Comparison of ENCODE assay signal across 25 cellular contexts in genomic region chr22:38189104-38189503, GRCh38. TPM values are rescaled to one million over a fixed set of nuclear protein-coding genes. Genes with fewer than 3 reads are reported as not detected.
A peak's percentile ranks its signal among the peaks of the same experiment; 100 is the strongest.
DNase-seq lines count a peak whose midpoint lies in the region; ATAC-seq, FAIRE-seq and TF ChIP-seq lines count a peak whose summit lies in the region.
"Had no signal": no experiment of that assay in that cellular context is flagged by ENCODE, and none has a peak within 500 bp of the region (broad histone marks: within the 10 kb centered on the region; RNA-seq: fewer than 3 reads in every experiment).

No MANE protein-coding gene starts in this region.

- no peak overlapping the region for H3K27ac Mint-ChIP-seq in astrocyte (ENCODE audit: unreplicated experiment)
- H3K27ac Mint-ChIP-seq in neural progenitor cell: no peak overlapping the region
- H3K27ac Mint-ChIP-seq: B cell; CD4-positive, alpha-beta memory T cell; CD4-positive, CD25-positive, alpha-beta regulatory T cell; CD8-positive, alpha-beta memory T cell had no signal

- H3K27me3 Mint-ChIP-seq in astrocyte (ENCODE audit: low read depth, unreplicated experiment) (peaks cover 3% of the 10 kb centered on the region), neural progenitor cell (ENCODE audit: insufficient read depth, low read depth) (peaks cover 4% of the 10 kb centered on the region)
- H3K27me3 Mint-ChIP-seq: CD4-positive, alpha-beta memory T cell had no signal

- FAIRE-seq in HepG2 (lab: Jason Lieb, UNC) (no peak), astrocyte (lab: Jason Lieb, UNC) (peak; percentile 9), bronchial epithelial cell (lab: Jason Lieb, UNC) (peak; percentile 47)
- FAIRE-seq: A549, GM12892, GM18507 had no signal

- no peak overlapping the region for H2AFZ ChIP-seq in HepG2 (ENCODE audit: low read length)
- H2AFZ ChIP-seq in astrocyte (ENCODE audit: low read depth, low read length): no peak overlapping the region
- no peak overlapping the region for H2AFZ ChIP-seq in neural progenitor cell (replicated peaks)

- DNase-seq in HepG2 (ENCODE audit: low spot score): no peak
- no peak for DNase-seq in right lobe of liver
- DNase-seq in astrocyte (ENCODE audit: low read depth): no peak
- DNase-seq in bronchial epithelial cell (ENCODE audit: low read depth): no peak
- DNase-seq in UCSD-AML1 (lab: John Stamatoyannopoulos, UW; ENCODE audit: unreplicated experiment): no peak
- no peak for DNase-seq in neural progenitor cell (ENCODE audit: low spot score)
- DNase-seq in NCI-H187 (lab: John Stamatoyannopoulos, UW): no peak
- DNase-seq: AML-193; CD4-positive, alpha-beta memory T cell; CD4-positive, CD25-positive, alpha-beta regulatory T cell; CD8-positive, alpha-beta memory T cell; COR-L47; DMS 273 treated with DMSO at 0.1 percent for 48 hours; DMS153; DMS53; DMS79; DND-41; EL; GDM1 had no signal

- H3K4me2 ChIP-seq in HepG2 (ENCODE audit: low read depth, low read length): no peak overlapping the region
- H3K4me2 ChIP-seq in astrocyte (ENCODE audit: low read length): no peak overlapping the region
- no peak overlapping the region for H3K4me2 ChIP-seq in neural progenitor cell
- H3K4me2 ChIP-seq: A549; BLaER1 treated with 17β-estradiol and CSF1 and Interleukin-3, amounts not matched to agents 10 nM and 100 nM had no signal

- BruUV-seq in HepG2 (replicated peaks; lab: Mats Ljungman, UMichigan): no TSS peak

- H3K36me3 Mint-ChIP-seq in astrocyte (ENCODE audit: low read depth, unreplicated experiment): no peaks in the 10 kb centered on the region
- no peaks in the 10 kb centered on the region for H3K36me3 Mint-ChIP-seq in neural progenitor cell
- H3K36me3 Mint-ChIP-seq: CD4-positive, alpha-beta memory T cell; CD4-positive, CD25-positive, alpha-beta regulatory T cell; CD8-positive, alpha-beta memory T cell had no signal

- H3K79me2 ChIP-seq in HepG2 (ENCODE audit: insufficient read depth, low read length): no peaks in the 10 kb centered on the region
- no peaks in the 10 kb centered on the region for H3K79me2 ChIP-seq in astrocyte (ENCODE audit: insufficient read depth, low read length)
- no peaks in the 10 kb centered on the region for H3K79me2 ChIP-seq in neural progenitor cell (ENCODE audit: low read depth)

- POLR2A ChIA-PET in HepG2 (lab: Yijun Ruan, JAX): no interaction called here

- WGBS in HepG2 (ENCODE audit: low lambda C conversion rate): 75% methylated on average over 3 of the region's 3 CpGs
- WGBS in right lobe of liver (ENCODE audit: insufficient coverage, low coverage, low lambda C conversion rate, missing lambda C conversion rate): 63% methylated on average over 3 of the region's 3 CpGs

- H3K4me1 ChIP-seq in HepG2 (ENCODE audit: insufficient read depth, low read length): peaks cover 59% of the 10 kb centered on the region
- peaks cover 0 to 63% (median 26%) of the 10 kb centered on the region in 4 donors for H3K4me1 ChIP-seq in right lobe of liver
- peaks cover 5% of the 10 kb centered on the region for H3K4me1 ChIP-seq in astrocyte (ENCODE audit: insufficient read depth, low read length)
- peaks cover 6% of the 10 kb centered on the region for H3K4me1 ChIP-seq in neural progenitor cell

- H3K27me3 ChIP-seq in HepG2 (ENCODE audit: control insufficient read depth in 1 of 2, insufficient read depth in 2 of 2, low read length in 2 of 2): no peaks in the 10 kb centered on the region
- H3K27me3 ChIP-seq in right lobe of liver: no peaks in the 10 kb centered on the region
- no peaks in the 10 kb centered on the region for H3K27me3 ChIP-seq in astrocyte (ENCODE audit: insufficient read depth, low read length)
- peaks cover 3% of the 10 kb centered on the region for H3K27me3 ChIP-seq in bronchial epithelial cell (ENCODE audit: control insufficient read depth, insufficient read depth, low read length)
- H3K27me3 ChIP-seq in neural progenitor cell: no peaks in the 10 kb centered on the region
- H3K27me3 ChIP-seq: BLaER1 treated with 17β-estradiol and CSF1 and Interleukin-3, amounts not matched to agents 10 nM and 100 nM had no signal

- H3K27ac ChIP-seq in HepG2 (ENCODE audit: extremely low read length, insufficient read depth, low read length) (no peak overlapping the region), right lobe of liver (no peak overlapping the region), astrocyte (ENCODE audit: low read depth, low read length) (no peak overlapping the region), neural progenitor cell (no peak overlapping the region)
- H3K27ac ChIP-seq: 22Rv1; A549; BLaER1 treated with 17β-estradiol and CSF1 and Interleukin-3, amounts not matched to agents 10 nM and 100 nM had no signal

- intact Hi-C loops in HepG2 (cut with micrococcal nuclease; ENCODE audit: unreplicated experiment) (no loop called here), right lobe of liver (cut with DNase I) (no loop called here)

- CTCF ChIA-PET in HepG2 (lab: Yijun Ruan, JAX; ENCODE audit: low intra/inter-chr PET ratio, low total read pairs): no interaction called here

- H4K20me1 ChIP-seq in HepG2 (ENCODE audit: insufficient read depth, low read length): no peaks in the 10 kb centered on the region
- H4K20me1 ChIP-seq in astrocyte (ENCODE audit: insufficient read depth, low read length): no peaks in the 10 kb centered on the region
- H4K20me1 ChIP-seq in neural progenitor cell (ENCODE audit: low read depth): no peaks in the 10 kb centered on the region
- H4K20me1 ChIP-seq: BLaER1 treated with 17β-estradiol and CSF1 and Interleukin-3, amounts not matched to agents 10 nM and 100 nM had no signal

- H3K4me1 Mint-ChIP-seq in astrocyte (ENCODE audit: low read depth, unreplicated experiment) (peaks cover 4% of the 10 kb centered on the region), neural progenitor cell (peaks cover 18% of the 10 kb centered on the region)
- H3K4me1 Mint-ChIP-seq: B cell; CD8-positive, alpha-beta memory T cell had no signal

- H3K4me3 Mint-ChIP-seq in astrocyte (ENCODE audit: unreplicated experiment) (no peak overlapping the region), neural progenitor cell (no peak overlapping the region)
- H3K4me3 Mint-ChIP-seq: B cell; CD4-positive, alpha-beta memory T cell; CD8-positive, alpha-beta memory T cell had no signal

- H3K4me3 ChIP-seq in HepG2 (replicated peaks in 1 of 3; ENCODE audit: insufficient read depth in 1 of 3, low read depth in 2 of 3, low read length in 3 of 3) (no peak overlapping the region), right lobe of liver (no peak overlapping the region), astrocyte (ENCODE audit: insufficient read depth, low read depth, low read length) (no peak overlapping the region), bronchial epithelial cell (ENCODE audit: low read depth, low read length) (no peak overlapping the region), neural progenitor cell (no peak overlapping the region)
- H3K4me3 ChIP-seq: A549; BLaER1 treated with 17β-estradiol and CSF1 and Interleukin-3, amounts not matched to agents 10 nM and 100 nM had no signal

- in situ Hi-C loops in HepG2 (cut with HindIII; ENCODE audit: extremely low pct_ligation_motif_present, low pct_unique_long_range_greater_than_20kb): no loop called here

- H3K9ac ChIP-seq in HepG2 (ENCODE audit: insufficient read depth, low read depth, low read length): no peak overlapping the region
- H3K9ac ChIP-seq in astrocyte (ENCODE audit: low read length): no peak overlapping the region
- H3K9ac ChIP-seq in neural progenitor cell: no peak overlapping the region
- H3K9ac ChIP-seq: BLaER1 treated with 17β-estradiol and CSF1 and Interleukin-3, amounts not matched to agents 10 nM and 100 nM had no signal

- TF ChIP-seq RAD21 in HepG2 (CRISPR knock-in tag; IDR thresholded peaks at IDR 0.05): no peak

- H3K36me3 ChIP-seq in HepG2 (replicated peaks in 1 of 2; ENCODE audit: control insufficient read depth in 1 of 2, insufficient read depth in 2 of 2, low read length in 2 of 2) (no peaks in the 10 kb centered on the region), right lobe of liver (no peaks in the 10 kb centered on the region), astrocyte (ENCODE audit: insufficient read depth, low read length) (no peaks in the 10 kb centered on the region), bronchial epithelial cell (ENCODE audit: control insufficient read depth, insufficient read depth, low read length) (no peaks in the 10 kb centered on the region), neural progenitor cell (no peaks in the 10 kb centered on the region)
- H3K36me3 ChIP-seq: BLaER1 treated with 17β-estradiol and CSF1 and Interleukin-3, amounts not matched to agents 10 nM and 100 nM had no signal

- H3F3A ChIP-seq in neural progenitor cell (ENCODE audit: low read depth): no peaks in the 10 kb centered on the region

- no peaks in the 10 kb centered on the region for H3K9me3 Mint-ChIP-seq in astrocyte (ENCODE audit: unreplicated experiment)
- no peaks in the 10 kb centered on the region for H3K9me3 Mint-ChIP-seq in neural progenitor cell
- H3K9me3 Mint-ChIP-seq: CD4-positive, CD25-positive, alpha-beta regulatory T cell; CD8-positive, alpha-beta memory T cell had no signal

- TF ChIP-seq POLR2A in HepG2 (IDR thresholded peaks at IDR 0.05; ENCODE audit: insufficient read depth in 1 of 2, low read depth in 2 of 2, low read length in 2 of 2) (no peak), right lobe of liver (IDR thresholded peaks at IDR 0.05) (no peak)

- no peaks in the 10 kb centered on the region for H3K9me3 ChIP-seq in HepG2 (ENCODE audit: low read length)
- no peaks in the 10 kb centered on the region for H3K9me3 ChIP-seq in right lobe of liver
- H3K9me3 ChIP-seq in astrocyte (ENCODE audit: insufficient read depth, low read depth, low read length): no peaks in the 10 kb centered on the region
- no peaks in the 10 kb centered on the region for H3K9me3 ChIP-seq in neural progenitor cell (ENCODE audit: low read depth)
- H3K9me3 ChIP-seq: A549; BLaER1 treated with 17β-estradiol and CSF1 and Interleukin-3, amounts not matched to agents 10 nM and 100 nM had no signal

- no peak for TF ChIP-seq CTCF in HepG2 (CRISPR knock-in tag; IDR thresholded peaks at IDR 0.05)
- no peak for TF ChIP-seq CTCF in right lobe of liver (IDR thresholded peaks at IDR 0.05)
- no peak for TF ChIP-seq CTCF in astrocyte (IDR thresholded peaks at IDR 0.05; ENCODE audit: insufficient read depth, low read depth, low read length)
- TF ChIP-seq CTCF in bronchial epithelial cell (IDR thresholded peaks at IDR 0.05; ENCODE audit: insufficient read depth, low read length, severe bottlenecking): no peak
- TF ChIP-seq CTCF in neural progenitor cell (IDR thresholded peaks at IDR 0.05): no peak

- ATAC-seq in HepG2 (no peak), right lobe of liver (no peak)
- ATAC-seq: A549 had no signal

- TF ChIP-seq EP300 in HepG2 (IDR thresholded peaks at IDR 0.05; ENCODE audit: low read depth in 2 of 2, low read length in 2 of 2) (no peak), HepG2 (CRISPR knock-in tag; IDR thresholded peaks at IDR 0.05; ENCODE audit: borderline replicate concordance) (no peak)

RNA-seq across cellular contexts. Expression of gene PLA2G6, which starts 7.5 kb away (rescaled TPM):
- total RNA-seq in HepG2 (2016; rRNA removed; fragmentation: Illumina TruSeq; extraction: Trizol): 1.8 and 4.8 TPM in 2 replicates
- 0.61 and 0.71 TPM in 2 replicates for total RNA-seq in HepG2 (2016; cell fraction: cytosol; rRNA removed; fragmentation: Illumina TruSeq; extraction: Trizol; ENCODE audit: low read depth)
- total RNA-seq in HepG2 (2016; cell fraction: insoluble cytoplasmic fraction; rRNA removed; fragmentation: Illumina TruSeq; extraction: Trizol): 1.9 and 5.2 TPM in 2 replicates
- total RNA-seq in HepG2 (2016; cell fraction: membrane; rRNA removed; fragmentation: Illumina TruSeq; extraction: Trizol): 1.3 TPM in 2 replicates
- total RNA-seq in HepG2 (2016; cell fraction: nucleus; rRNA removed; fragmentation: Illumina TruSeq; extraction: Trizol): 8.4 and 11.2 TPM in 2 replicates
- polyA plus RNA-seq in HepG2 (2011; rRNA removed): 11.5 and 12.3 TPM in 2 replicates
- polyA plus RNA-seq in HepG2 (2011; cell fraction: cytosol; rRNA removed): 2.7 and 3.9 TPM in 2 replicates
- polyA plus RNA-seq in HepG2 (2011; cell fraction: nucleus; rRNA removed): 73.3 and 101 TPM in 2 replicates
- 6.5 and 7.3 TPM in 2 replicates for polyA plus RNA-seq in HepG2 (2012)
- polyA plus RNA-seq in HepG2 (2016; cell fraction: cytosol; fragmentation: Illumina TruSeq; extraction: Trizol; ENCODE audit: low read depth): 0.44 and 0.53 TPM in 2 replicates
- polyA plus RNA-seq in HepG2 (2016; cell fraction: insoluble cytoplasmic fraction; fragmentation: Illumina TruSeq; extraction: Trizol; ENCODE audit: low read depth): 0.96 and 1.7 TPM in 2 replicates
- polyA plus RNA-seq in HepG2 (2016; cell fraction: membrane; fragmentation: Illumina TruSeq; extraction: Trizol; ENCODE audit: low read depth): 0.88 and 1.6 TPM in 2 replicates
- polyA plus RNA-seq in HepG2 (2016; cell fraction: nucleus; fragmentation: Illumina TruSeq; extraction: Trizol; ENCODE audit: insufficient read depth, low read depth): 22.2 and 23.2 TPM in 2 replicates
- polyA minus RNA-seq in HepG2 (2011; rRNA and poly(A)+ RNA removed; ENCODE audit: low replicate concordance): 27.4 and 36.9 TPM in 2 replicates
- 2.6 and 3.8 TPM in 2 replicates for polyA minus RNA-seq in HepG2 (2011; cell fraction: cytosol; rRNA and poly(A)+ RNA removed)
- polyA minus RNA-seq in HepG2 (2011; cell fraction: nucleus; rRNA and poly(A)+ RNA removed): 21.3 and 31.8 TPM in 2 replicates
- total RNA-seq in right lobe of liver: 10 to 100 TPM in 5 of 6 experiments, 1 to 10 TPM in 1; 8.1 to 32.9 (median 19.8) TPM
- 9.7 and 10.0 TPM in 2 replicates for total RNA-seq in astrocyte
- 7.9 and 9.6 TPM in 2 replicates for total RNA-seq in bronchial epithelial cell
- 20.1 and 29.4 TPM in 2 replicates for total RNA-seq in neural progenitor cell (ENCODE audit: low replicate concordance)

RNA-seq across cellular contexts. Expression of gene MAFF, which starts 12.7 kb away (rescaled TPM):
- total RNA-seq in HepG2 (2016; rRNA removed; fragmentation: Illumina TruSeq; extraction: Trizol) (3.1 and 5.4 TPM in 2 replicates), right lobe of liver (10 to 100 TPM in 3 of 6 experiments, 1 to 10 TPM in 3; 2.6 to 30.6 (median 11.0) TPM), astrocyte (12.0 and 18.2 TPM in 2 replicates), bronchial epithelial cell (15.5 and 25.0 TPM in 2 replicates), neural progenitor cell (ENCODE audit: low replicate concordance) (0.90 and 4.2 TPM in 2 replicates)
- total RNA-seq in HepG2 (2016; cell fraction: cytosol; rRNA removed; fragmentation: Illumina TruSeq; extraction: Trizol; ENCODE audit: low read depth): 1.1 and 1.3 TPM in 2 replicates
- 3.7 and 5.5 TPM in 2 replicates for total RNA-seq in HepG2 (2016; cell fraction: insoluble cytoplasmic fraction; rRNA removed; fragmentation: Illumina TruSeq; extraction: Trizol)
- total RNA-seq in HepG2 (2016; cell fraction: membrane; rRNA removed; fragmentation: Illumina TruSeq; extraction: Trizol): 2.3 and 2.5 TPM in 2 replicates
- total RNA-seq in HepG2 (2016; cell fraction: nucleus; rRNA removed; fragmentation: Illumina TruSeq; extraction: Trizol): 4.4 and 6.4 TPM in 2 replicates
- polyA plus RNA-seq in HepG2 (2011; rRNA removed): 14.3 and 17.1 TPM in 2 replicates
- 15.6 and 18.3 TPM in 2 replicates for polyA plus RNA-seq in HepG2 (2011; cell fraction: cytosol; rRNA removed)
- 15.7 and 16.6 TPM in 2 replicates for polyA plus RNA-seq in HepG2 (2011; cell fraction: nucleus; rRNA removed)
- polyA plus RNA-seq in HepG2 (2012): 12.4 and 26.2 TPM in 2 replicates
- polyA plus RNA-seq in HepG2 (2016; cell fraction: cytosol; fragmentation: Illumina TruSeq; extraction: Trizol; ENCODE audit: low read depth): 0.70 and 0.71 TPM in 2 replicates
- 3.5 and 3.7 TPM in 2 replicates for polyA plus RNA-seq in HepG2 (2016; cell fraction: insoluble cytoplasmic fraction; fragmentation: Illumina TruSeq; extraction: Trizol; ENCODE audit: low read depth)
- 1.2 and 1.9 TPM in 2 replicates for polyA plus RNA-seq in HepG2 (2016; cell fraction: membrane; fragmentation: Illumina TruSeq; extraction: Trizol; ENCODE audit: low read depth)
- 7.1 and 7.9 TPM in 2 replicates for polyA plus RNA-seq in HepG2 (2016; cell fraction: nucleus; fragmentation: Illumina TruSeq; extraction: Trizol; ENCODE audit: insufficient read depth, low read depth)
- polyA minus RNA-seq in HepG2 (2011; rRNA and poly(A)+ RNA removed; ENCODE audit: low replicate concordance): 2.5 and 12.3 TPM in 2 replicates
- polyA minus RNA-seq in HepG2 (2011; cell fraction: cytosol; rRNA and poly(A)+ RNA removed): 11.3 and 12.8 TPM in 2 replicates
- polyA minus RNA-seq in HepG2 (2011; cell fraction: nucleus; rRNA and poly(A)+ RNA removed): 7.3 and 8.1 TPM in 2 replicates
